ENCODE assay signal across 23 cellular contexts in genomic region chr12:46792925-46793324, GRCh38. TPM values are rescaled to one million over a fixed set of nuclear protein-coding genes. Genes with fewer than 3 reads are reported as not detected.
DNase-seq lines count a peak whose midpoint lies in the region; ATAC-seq, FAIRE-seq and TF ChIP-seq lines count a peak whose summit lies in the region.
"Had no signal": no experiment of that assay in that cellular context is flagged by ENCODE, and none has a peak within 500 bp of the region (broad histone marks: within the 10 kb centered on the region; RNA-seq: fewer than 3 reads in every experiment).

No MANE protein-coding gene starts in this region.

- no peaks in the 10 kb centered on the region for H3K36me3 ChIP-seq in body of pancreas (replicated peaks in 1 of 2; ENCODE audit: insufficient read depth in 1 of 2, low read depth in 2 of 2)
- H3K36me3 ChIP-seq: BLaER1 treated with 17β-estradiol and CSF1 and Interleukin-3, amounts not matched to agents 10 nM and 100 nM had no signal

- peak; percentile 84 for FAIRE-seq in islet of Langerhans (lab: Jason Lieb, UNC)
- FAIRE-seq: A204.1, D721Med, G401.6, GM12891, GM18507 had no signal

- peaks cover 4% of the 10 kb centered on the region for H3K4me1 ChIP-seq in body of pancreas
- H3K4me1 ChIP-seq: BLaER1 treated with 17β-estradiol and CSF1 and Interleukin-3, amounts not matched to agents 10 nM and 100 nM had no signal

- no peak overlapping the region for H3K4me3 ChIP-seq in body of pancreas
- H3K4me3 ChIP-seq: BLaER1 treated with 17β-estradiol and CSF1 and Interleukin-3, amounts not matched to agents 10 nM and 100 nM had no signal

- TF ChIP-seq POLR2A in body of pancreas (IDR thresholded peaks at IDR 0.05) = no peak

- intact Hi-C loops in body of pancreas (cut with DNase I) = no loop called here

- H3K27ac ChIP-seq in VCaP (peak overlapping the region; percentile 8; the same call in 1 of the 2 replicates), body of pancreas (no peak overlapping the region)
- H3K27ac ChIP-seq: BLaER1 treated with 17β-estradiol and CSF1 and Interleukin-3, amounts not matched to agents 10 nM and 100 nM; C4-2B had no signal

- peak; percentile 14 for DNase-seq in NCI-H510A treated with DMSO at 0.1 percent for 48 hours (lab: John Stamatoyannopoulos, UW)
- no peak for DNase-seq in NCI-H510A (lab: John Stamatoyannopoulos, UW)
- no peak for DNase-seq in GM13977 (ENCODE audit: low spot score)
- no peak for DNase-seq in body of pancreas
- no peak for DNase-seq in NCI-H526 treated with DMSO at 0.1 percent for 48 hours (lab: John Stamatoyannopoulos, UW)
- DNase-seq: 8988T; ACHN; Caco-2; Calu3; CD4-positive, alpha-beta T cell; CD8-positive, alpha-beta T cell; DMS79 treated with DMSO at 0.1 percent for 48 hours; GF-D8 had no signal

- in situ Hi-C loops in GM13977 (cut with MboI; ENCODE audit: low pct_unique_long_range_greater_than_20kb, low sequenced_read_pairs, unreplicated experiment) = no loop called here

- no peaks in the 10 kb centered on the region for H3K9me3 ChIP-seq in body of pancreas
- H3K9me3 ChIP-seq: BLaER1 treated with 17β-estradiol and CSF1 and Interleukin-3, amounts not matched to agents 10 nM and 100 nM; Caco-2 had no signal

- 73 to 85% methylated on average over 3 of the region's 3 CpGs for WGBS in body of pancreas, 2 donors

- no peaks in the 10 kb centered on the region for H3K27me3 ChIP-seq in body of pancreas
- H3K27me3 ChIP-seq: BLaER1 treated with 17β-estradiol and CSF1 and Interleukin-3, amounts not matched to agents 10 nM and 100 nM had no signal

- no peak for ATAC-seq in body of pancreas
- ATAC-seq: CD8-positive, alpha-beta T cell had no signal

- TF ChIP-seq CTCF in VCaP (conservative IDR thresholded peaks at IDR 0.05) (no peak), GM13977 (IDR thresholded peaks at IDR 0.05; ENCODE audit: extremely low read depth, insufficient read depth, missing control alignments) (no peak), body of pancreas (IDR thresholded peaks at IDR 0.05) (no peak)

RNA-seq across cellular contexts. Expression of gene SLC38A4, which starts 32.9 kb away (rescaled TPM):
- total RNA-seq in body of pancreas = 1 to 10 TPM; 2.0 to 8.0 TPM
- total RNA-seq: B cell; CD4-positive, alpha-beta T cell; CD8-positive, alpha-beta T cell had no signal
